Comparison of ENCODE assay signal across 18 cellular contexts in genomic region chr9:130869250-130869649, GRCh38. TPM values are rescaled to one million over a fixed set of nuclear protein-coding genes. Genes with fewer than 3 reads are reported as not detected.
DNase-seq lines count a peak whose midpoint lies in the region; ATAC-seq and TF ChIP-seq lines count a peak whose summit lies in the region.
"Had no signal": no experiment of that assay in that cellular context is flagged by ENCODE, and none has a peak within 500 bp of the region (broad histone marks: within the 10 kb centered on the region; RNA-seq: fewer than 3 reads in every experiment).

No MANE protein-coding gene starts in this region.

- H3K27me3 Mint-ChIP-seq in activated CD4-positive, alpha-beta memory T cell treated with anti-CD3 and anti-CD28 coated beads, Interleukin-2, amount 10 ng/mL, durations not matched to agents 7 days and 5 days, result no peaks in the 10 kb centered on the region
- no peaks in the 10 kb centered on the region for H3K27me3 Mint-ChIP-seq in activated T-cell treated with anti-CD3 and anti-CD28 coated beads, Interleukin-2, amount 50 U/mL, for 72 hours (ENCODE audit: low read depth)
- H3K27me3 Mint-ChIP-seq: CD4-positive, CD25-positive, alpha-beta regulatory T cell; dendritic cell treated with granulocyte-macrophage colony-stimulating factor and Interleukin-4, amounts not matched to agents 40 ng/mL and 50 ng/mL, for 4 days; naive B cell; stimulated activated naive CD8-positive, alpha-beta T cell treated with anti-CD3 and anti-CD28 coated beads, Interleukin-15, amount 100 ng/mL, for 72 hours had no signal

- DNase-seq in EH (ENCODE audit: low read depth) (peak; percentile 39), NCI-H1092 (lab: John Stamatoyannopoulos, UW) (peak; percentile 40), dermis blood vessel endothelial cell (peak; percentile 61), mucosa of descending colon (peak in 2 of 3 donors; percentile 55 to 63), SKM-1 (lab: John Stamatoyannopoulos, UW; ENCODE audit: unreplicated experiment) (no peak), UCSD-AML1 (lab: John Stamatoyannopoulos, UW; ENCODE audit: unreplicated experiment) (no peak)
- no peak for DNase-seq in activated CD4-positive, alpha-beta memory T cell treated with anti-CD3 and anti-CD28 coated beads, Interleukin-2, amount 10 ng/mL, durations not matched to agents 7 days and 5 days
- no peak for DNase-seq in activated T-cell treated with anti-CD3 and anti-CD28 coated beads, Interleukin-2, amount 50 U/mL, for 72 hours
- DNase-seq: naive B cell; NCI-H2081 treated with DMSO at 0.1 percent for 48 hours; sigmoid colon; stimulated activated naive CD8-positive, alpha-beta T cell treated with anti-CD3 and anti-CD28 coated beads, Interleukin-15, amount 100 ng/mL, for 72 hours; T1000 had no signal

- H3K4me3 Mint-ChIP-seq in activated CD4-positive, alpha-beta memory T cell treated with anti-CD3 and anti-CD28 coated beads, Interleukin-2, amount 10 ng/mL, durations not matched to agents 7 days and 5 days, result no peak overlapping the region
- H3K4me3 Mint-ChIP-seq in activated T-cell treated with anti-CD3 and anti-CD28 coated beads, Interleukin-2, amount 50 U/mL, for 72 hours, result no peak overlapping the region
- H3K4me3 Mint-ChIP-seq: CD4-positive, CD25-positive, alpha-beta regulatory T cell; dendritic cell treated with granulocyte-macrophage colony-stimulating factor and Interleukin-4, amounts not matched to agents 40 ng/mL and 50 ng/mL, for 4 days; naive B cell; stimulated activated naive CD8-positive, alpha-beta T cell treated with anti-CD3 and anti-CD28 coated beads, Interleukin-15, amount 100 ng/mL, for 72 hours had no signal

- peaks cover 4% of the 10 kb centered on the region for H3K36me3 Mint-ChIP-seq in activated CD4-positive, alpha-beta memory T cell treated with anti-CD3 and anti-CD28 coated beads, Interleukin-2, amount 10 ng/mL, durations not matched to agents 7 days and 5 days (ENCODE audit: low read depth)
- H3K36me3 Mint-ChIP-seq in activated T-cell treated with anti-CD3 and anti-CD28 coated beads, Interleukin-2, amount 50 U/mL, for 72 hours (ENCODE audit: insufficient read depth in 2 of 2), result peaks cover 0 to 5% of the 10 kb centered on the region in 2 donors

- no peak for TF ChIP-seq CTCF in mucosa of descending colon (IDR thresholded peaks at IDR 0.05)

- no peak overlapping the region for H3K27ac Mint-ChIP-seq in activated CD4-positive, alpha-beta memory T cell treated with anti-CD3 and anti-CD28 coated beads, Interleukin-2, amount 10 ng/mL, durations not matched to agents 7 days and 5 days
- no peak overlapping the region for H3K27ac Mint-ChIP-seq in activated T-cell treated with anti-CD3 and anti-CD28 coated beads, Interleukin-2, amount 50 U/mL, for 72 hours
- H3K27ac Mint-ChIP-seq: dendritic cell treated with granulocyte-macrophage colony-stimulating factor and Interleukin-4, amounts not matched to agents 40 ng/mL and 50 ng/mL, for 4 days; stimulated activated naive CD8-positive, alpha-beta T cell treated with anti-CD3 and anti-CD28 coated beads, Interleukin-15, amount 100 ng/mL, for 72 hours had no signal

- CTCF ChIA-PET in activated CD4-positive, alpha-beta memory T cell treated with anti-CD3 and anti-CD28 coated beads, Interleukin-2, amount 10 ng/mL, durations not matched to agents 7 days and 5 days (lab: Charles Lee), result interaction anchor here (0.9 to 5.6 kb wide), 10 partner anchors 28 to 226 kb away, joined by 3 to 44 read pairs (median 4); no protein-coding TSS in a partner anchor

- intact Hi-C loops in mucosa of descending colon (cut with DNase I, micrococcal nuclease), result no loop called here

- H3K4me3 ChIP-seq in mucosa of descending colon, result no peak overlapping the region
- H3K4me3 ChIP-seq: gastroesophageal sphincter, sigmoid colon had no signal

- H3K9me3 Mint-ChIP-seq in activated CD4-positive, alpha-beta memory T cell treated with anti-CD3 and anti-CD28 coated beads, Interleukin-2, amount 10 ng/mL, durations not matched to agents 7 days and 5 days, result no peaks in the 10 kb centered on the region
- H3K9me3 Mint-ChIP-seq in activated T-cell treated with anti-CD3 and anti-CD28 coated beads, Interleukin-2, amount 50 U/mL, for 72 hours, result no peaks in the 10 kb centered on the region
- H3K9me3 Mint-ChIP-seq: activated naive CD4-positive, alpha-beta T cell treated with anti-CD3 and anti-CD28 coated beads, Interleukin-2, amount 50 U/mL, for 72 hours; CD4-positive, CD25-positive, alpha-beta regulatory T cell; dendritic cell treated with granulocyte-macrophage colony-stimulating factor and Interleukin-4, amounts not matched to agents 40 ng/mL and 50 ng/mL, for 4 days; naive B cell; stimulated activated naive CD8-positive, alpha-beta T cell treated with anti-CD3 and anti-CD28 coated beads, Interleukin-15, amount 100 ng/mL, for 72 hours had no signal

- no peaks in the 10 kb centered on the region for H3K9me3 ChIP-seq in mucosa of descending colon
- H3K9me3 ChIP-seq: gastroesophageal sphincter, sigmoid colon had no signal

- ATAC-seq in mucosa of descending colon, result no peak
- ATAC-seq in activated T-cell treated with anti-CD3 and anti-CD28 coated beads, Interleukin-2, amount 50 U/mL, for 72 hours (replicated peaks in 1 of 2), result no peak
- ATAC-seq: activated naive CD4-positive, alpha-beta T cell treated with anti-CD3 and anti-CD28 coated beads, Interleukin-2, amount 50 U/mL, for 72 hours; gastroesophageal sphincter; stimulated activated naive CD8-positive, alpha-beta T cell treated with anti-CD3 and anti-CD28 coated beads, Interleukin-15, amount 100 ng/mL, for 72 hours had no signal

- no peaks in the 10 kb centered on the region for H3K4me1 Mint-ChIP-seq in activated CD4-positive, alpha-beta memory T cell treated with anti-CD3 and anti-CD28 coated beads, Interleukin-2, amount 10 ng/mL, durations not matched to agents 7 days and 5 days
- H3K4me1 Mint-ChIP-seq in activated T-cell treated with anti-CD3 and anti-CD28 coated beads, Interleukin-2, amount 50 U/mL, for 72 hours (ENCODE audit: low read depth), result no peaks in the 10 kb centered on the region

- POLR2A ChIA-PET in activated CD4-positive, alpha-beta memory T cell treated with anti-CD3 and anti-CD28 coated beads, Interleukin-2, amount 10 ng/mL, durations not matched to agents 7 days and 5 days (lab: Charles Lee), result no interaction called here

- H3K36me3 ChIP-seq in mucosa of descending colon (ENCODE audit: low read depth), result peaks cover 9% of the 10 kb centered on the region

- H3K4me1 ChIP-seq in mucosa of descending colon (ENCODE audit: low read depth), result peaks cover 24% of the 10 kb centered on the region

RNA-seq across cellular contexts. Expression of gene QRFP, which starts 27.4 kb away (rescaled TPM):
- total RNA-seq in dermis blood vessel endothelial cell, result not detected in 2 replicates
- under 1 TPM in 2 of 3 donors, not detected in 1; 0.24 to 0.87 TPM for total RNA-seq in mucosa of descending colon
- total RNA-seq in activated CD4-positive, alpha-beta memory T cell treated with anti-CD3 and anti-CD28 coated beads, Interleukin-2, amount 10 ng/mL, durations not matched to agents 7 days and 5 days, result not detected
- total RNA-seq in activated T-cell treated with anti-CD3 and anti-CD28 coated beads, Interleukin-2, amount 50 U/mL, for 72 hours, result not detected
- total RNA-seq: activated naive CD4-positive, alpha-beta T cell treated with anti-CD3 and anti-CD28 coated beads, Interleukin-2, amount 50 U/mL, for 72 hours; CD4-positive, CD25-positive, alpha-beta regulatory T cell; gastroesophageal sphincter; kidney epithelial cell; sigmoid colon had no signal

RNA-seq across cellular contexts. Expression of gene ABL1, which starts 34.2 kb away (rescaled TPM):
- total RNA-seq in dermis blood vessel endothelial cell (42.5 and 68.7 TPM in 2 replicates), mucosa of descending colon (100 to 1,000 TPM in 1 of 3 donors, 10 to 100 TPM in 2; 86.6 to 147 (median 91.4) TPM)
- total RNA-seq in activated CD4-positive, alpha-beta memory T cell treated with anti-CD3 and anti-CD28 coated beads, Interleukin-2, amount 10 ng/mL, durations not matched to agents 7 days and 5 days, result 10 to 100 TPM; 30.8 to 31.4 TPM
- total RNA-seq in activated T-cell treated with anti-CD3 and anti-CD28 coated beads, Interleukin-2, amount 50 U/mL, for 72 hours, result 10 to 100 TPM; 36.5 to 39.9 TPM

Comparison
In these comparisons a context has a peak if more than half of its experiments do, and no peak if none do; other contexts are left out.
1. DNase-seq: peak in EH (single experiment), NCI-H1092 (single experiment), dermis blood vessel endothelial cell (single experiment) and mucosa of descending colon (2 of 3); none in SKM-1 (single experiment), activated CD4-positive, alpha-beta memory T cell treated with anti-CD3 and anti-CD28 coated beads, Interleukin-2, amount 10 ng/mL, durations not matched to agents 7 days and 5 days (single experiment), activated T-cell treated with anti-CD3 and anti-CD28 coated beads, Interleukin-2, amount 50 U/mL, for 72 hours (0 of 2) and UCSD-AML1 (single experiment).